ENCODE assay signal across 7 cellular contexts in genomic region chr14:34243401-34243800, GRCh38.
"Had no signal": no experiment of that assay in that cellular context is flagged by ENCODE, and none has a peak within 500 bp of the region (broad histone marks: within the 10 kb centered on the region; RNA-seq: fewer than 3 reads in every experiment).

No MANE protein-coding gene starts in this region.

- H3K36me3 Mint-ChIP-seq: IgD-negative memory B cell had no signal

- H3K27ac Mint-ChIP-seq: GM23338, H9, IgD-negative memory B cell had no signal

- H3K4me3 Mint-ChIP-seq: GM23338, H9 had no signal

- H3K4me2 ChIP-seq: GM23338 had no signal

- H3K9me3 Mint-ChIP-seq: GM23338, H9 had no signal

- H3K4me1 Mint-ChIP-seq: GM23338, IgD-negative memory B cell had no signal

- DNase-seq: H9, HCEC 1CT, KBM-7 had no signal

- H2AFZ ChIP-seq: GM23338 had no signal

- H3K4me3 ChIP-seq: GM23338 had no signal

- ATAC-seq: GM23338, HepG2 had no signal

- H3K27ac ChIP-seq: HL-60 had no signal
